Comparison of ENCODE assay signal across 1 cellular context in genomic region chr2:174122185-174122584, GRCh38.
TF ChIP-seq lines count a peak whose summit lies in the region.

No MANE protein-coding gene starts in this region.

TF ChIP-seq in GM23338, 12 proteins besides CTCF, POLR2A, EP300 and RAD21 (continued from another document):
- TF ChIP-seq ZNF462 (CRISPR knock-in tag; IDR thresholded peaks at IDR 0.05) (no peak), CREB1 (CRISPR knock-in tag; IDR thresholded peaks at IDR 0.05; ENCODE audit: low read depth) (no peak), NANOG (IDR thresholded peaks at IDR 0.05; ENCODE audit: borderline replicate concordance) (no peak), ZNF331 (CRISPR knock-in tag; IDR thresholded peaks at IDR 0.05; ENCODE audit: low read depth) (no peak), EZH2phosphoT487 (IDR thresholded peaks at IDR 0.05; ENCODE audit: unreplicated experiment) (no peak), JUNB (IDR thresholded peaks at IDR 0.05; ENCODE audit: unreplicated experiment) (no peak), ZNF114 (CRISPR knock-in tag; IDR thresholded peaks at IDR 0.05) (no peak)
